22 cellular contexts compared by ENCODE assay signal in the genomic region with DNA sequence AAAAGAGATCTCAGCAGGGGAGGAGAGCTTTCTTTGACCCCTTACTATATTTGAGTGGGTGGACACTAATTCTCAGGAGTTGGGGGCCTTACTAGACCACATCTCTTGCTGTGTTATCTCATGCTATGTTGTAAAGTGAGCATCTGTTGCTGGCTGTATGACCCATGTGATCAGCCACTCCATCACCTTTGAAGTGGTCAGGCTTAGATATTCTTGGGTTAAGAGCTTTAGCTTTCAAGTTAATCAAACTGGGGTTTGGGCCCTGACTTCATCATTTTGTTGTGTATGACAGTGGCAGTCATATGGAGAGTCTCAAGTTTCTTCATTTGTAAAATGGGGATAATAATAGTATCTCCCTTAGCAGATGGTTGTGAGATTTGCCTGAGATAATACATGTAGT.
DNase-seq lines count a peak whose midpoint lies in the region; ATAC-seq and TF ChIP-seq lines count a peak whose summit lies in the region.
"Had no signal": no experiment of that assay in that cellular context is flagged by ENCODE, and none has a peak within 500 bp of the region (broad histone marks: within the 10 kb centered on the region; RNA-seq: fewer than 3 reads in every experiment).

No MANE protein-coding gene starts in this region.

- no peak overlapping the region for H3K27ac Mint-ChIP-seq in activated T-helper 17 cell treated with anti-CD3 and anti-CD28 coated beads, Interleukin-2, amount 50 U/mL, for 72 hours
- no peak overlapping the region for H3K27ac Mint-ChIP-seq in activated T-helper 1 cell treated with anti-CD3 and anti-CD28 coated beads, Interleukin-12 subunit alpha, Interleukin-12 subunit beta, Interleukin-2, Interleukin-4 antibody, amounts not matched to agents 30 ng/mL and 10 ng/mL and 1 ng/mL, durations not matched to agents 14 hours and 24 hours and 36 hours
- H3K27ac Mint-ChIP-seq: GM23338 had no signal

- peak overlapping the region; percentile 92 for H3K27ac ChIP-seq in cardiac muscle cell
- no peak overlapping the region for H3K27ac ChIP-seq in left ventricle myocardium inferior (replicated peaks)
- H3K27ac ChIP-seq in substantia nigra (ENCODE audit: low read depth, low read length, poor library complexity, severe bottlenecking) = no peak overlapping the region

- H3K4me3 Mint-ChIP-seq in activated T-helper 17 cell treated with anti-CD3 and anti-CD28 coated beads, Interleukin-2, amount 50 U/mL, for 72 hours = no peak overlapping the region
- no peak overlapping the region for H3K4me3 Mint-ChIP-seq in activated T-helper 1 cell treated with anti-CD3 and anti-CD28 coated beads, Interleukin-12 subunit alpha, Interleukin-12 subunit beta, Interleukin-2, Interleukin-4 antibody, amounts not matched to agents 30 ng/mL and 10 ng/mL and 1 ng/mL, durations not matched to agents 14 hours and 24 hours and 36 hours
- H3K4me3 Mint-ChIP-seq: CD4-positive, CD25-positive, alpha-beta regulatory T cell; GM23338 had no signal

- H3K27me3 ChIP-seq in cardiac muscle cell (no peaks in the 10 kb centered on the region), left ventricle myocardium inferior (ENCODE audit: low read depth) (no peaks in the 10 kb centered on the region)

- no peaks in the 10 kb centered on the region for H3K9me3 Mint-ChIP-seq in activated T-helper 17 cell treated with anti-CD3 and anti-CD28 coated beads, Interleukin-2, amount 50 U/mL, for 72 hours
- H3K9me3 Mint-ChIP-seq in activated T-helper 1 cell treated with anti-CD3 and anti-CD28 coated beads, Interleukin-12 subunit alpha, Interleukin-12 subunit beta, Interleukin-2, Interleukin-4 antibody, amounts not matched to agents 30 ng/mL and 10 ng/mL and 1 ng/mL, durations not matched to agents 14 hours and 24 hours and 36 hours = no peaks in the 10 kb centered on the region
- H3K9me3 Mint-ChIP-seq: CD4-positive, CD25-positive, alpha-beta regulatory T cell; GM23338 had no signal

- intact Hi-C loops in left ventricle myocardium inferior (cut with micrococcal nuclease) = no loop called here
- intact Hi-C loops in activated T-helper 1 cell treated with anti-CD3 and anti-CD28 coated beads, Interleukin-12 subunit alpha, Interleukin-12 subunit beta, Interleukin-2, Interleukin-4 antibody, amounts not matched to agents 30 ng/mL and 10 ng/mL and 1 ng/mL, durations not matched to agents 14 hours and 24 hours and 36 hours (cut with micrococcal nuclease) = no loop called here

- H3K36me3 Mint-ChIP-seq in activated T-helper 17 cell treated with anti-CD3 and anti-CD28 coated beads, Interleukin-2, amount 50 U/mL, for 72 hours (ENCODE audit: low read depth) = peaks cover 9% of the 10 kb centered on the region
- H3K36me3 Mint-ChIP-seq in activated T-helper 1 cell treated with anti-CD3 and anti-CD28 coated beads, Interleukin-12 subunit alpha, Interleukin-12 subunit beta, Interleukin-2, Interleukin-4 antibody, amounts not matched to agents 30 ng/mL and 10 ng/mL and 1 ng/mL, durations not matched to agents 14 hours and 24 hours and 36 hours (ENCODE audit: low read depth) = peaks cover 11% of the 10 kb centered on the region

- H3K36me3 ChIP-seq in cardiac muscle cell (no peaks in the 10 kb centered on the region), left ventricle myocardium inferior (no peaks in the 10 kb centered on the region)

- no peaks in the 10 kb centered on the region for H3K27me3 Mint-ChIP-seq in activated T-helper 17 cell treated with anti-CD3 and anti-CD28 coated beads, Interleukin-2, amount 50 U/mL, for 72 hours
- H3K27me3 Mint-ChIP-seq in activated T-helper 1 cell treated with anti-CD3 and anti-CD28 coated beads, Interleukin-12 subunit alpha, Interleukin-12 subunit beta, Interleukin-2, Interleukin-4 antibody, amounts not matched to agents 30 ng/mL and 10 ng/mL and 1 ng/mL, durations not matched to agents 14 hours and 24 hours and 36 hours (ENCODE audit: insufficient read depth) = no peaks in the 10 kb centered on the region
- H3K27me3 Mint-ChIP-seq: CD4-positive, CD25-positive, alpha-beta regulatory T cell had no signal

- ATAC-seq in activated T-helper 17 cell treated with anti-CD3 and anti-CD28 coated beads, Interleukin-2, amount 50 U/mL, for 72 hours (replicated peaks) = peak; percentile 19
- ATAC-seq: GM23338 had no signal

- H3K4me1 ChIP-seq in cardiac muscle cell (ENCODE audit: low read depth) (peaks cover 36% of the 10 kb centered on the region), left ventricle myocardium inferior (peaks cover 10% of the 10 kb centered on the region)

- TF ChIP-seq CTCF in cardiac muscle cell (IDR thresholded peaks at IDR 0.05; ENCODE audit: low read depth, low read length) (no peak), left ventricle myocardium inferior (IDR thresholded peaks at IDR 0.05; ENCODE audit: borderline replicate concordance) (no peak)

- H3K9me3 ChIP-seq in cardiac muscle cell (ENCODE audit: low read depth) (no peaks in the 10 kb centered on the region), left ventricle myocardium inferior (replicated peaks) (no peaks in the 10 kb centered on the region)

- no peaks in the 10 kb centered on the region for H3K4me1 Mint-ChIP-seq in activated T-helper 17 cell treated with anti-CD3 and anti-CD28 coated beads, Interleukin-2, amount 50 U/mL, for 72 hours
- H3K4me1 Mint-ChIP-seq in activated T-helper 1 cell treated with anti-CD3 and anti-CD28 coated beads, Interleukin-12 subunit alpha, Interleukin-12 subunit beta, Interleukin-2, Interleukin-4 antibody, amounts not matched to agents 30 ng/mL and 10 ng/mL and 1 ng/mL, durations not matched to agents 14 hours and 24 hours and 36 hours (ENCODE audit: low read depth) = peaks cover 14% of the 10 kb centered on the region
- H3K4me1 Mint-ChIP-seq: GM23338 had no signal

- H3K4me3 ChIP-seq in cardiac muscle cell (no peak overlapping the region), left ventricle myocardium inferior (no peak overlapping the region)
- H3K4me3 ChIP-seq: GM23338 had no signal

- DNase-seq in NCI-H510A treated with DMSO at 0.1 percent for 48 hours (lab: John Stamatoyannopoulos, UW) = peak; percentile 18
- no peak for DNase-seq in NCI-H510A (lab: John Stamatoyannopoulos, UW)
- no peak for DNase-seq in cardiac muscle cell (ENCODE audit: low read depth in 1 of 2, low spot score in 1 of 2)
- DNase-seq in left ventricle myocardium inferior = no peak
- no peak for DNase-seq in anterior cingulate cortex (lab: John Stamatoyannopoulos, UW)
- no peak for DNase-seq in substantia nigra (lab: John Stamatoyannopoulos, UW)
- DNase-seq in activated T-helper 1 cell treated with anti-CD3 and anti-CD28 coated beads, Interleukin-12 subunit alpha, Interleukin-12 subunit beta, Interleukin-2, Interleukin-4 antibody, amounts not matched to agents 30 ng/mL and 10 ng/mL and 1 ng/mL, durations not matched to agents 14 hours and 24 hours and 36 hours (ENCODE audit: low spot score) = no peak
- DNase-seq: 8988T, COR-L47, GF-D8, HCEC 1CT, IMR-90, Kasumi-1, NCI-H1092 treated with DMSO at 0.1 percent for 48 hours, NCI-H2081, NCI-H446 treated with DMSO at 0.1 percent for 48 hours, NCI-H82, OCI-M1, SHP77 had no signal
